12 cellular contexts compared by ENCODE assay signal in the genomic region with DNA sequence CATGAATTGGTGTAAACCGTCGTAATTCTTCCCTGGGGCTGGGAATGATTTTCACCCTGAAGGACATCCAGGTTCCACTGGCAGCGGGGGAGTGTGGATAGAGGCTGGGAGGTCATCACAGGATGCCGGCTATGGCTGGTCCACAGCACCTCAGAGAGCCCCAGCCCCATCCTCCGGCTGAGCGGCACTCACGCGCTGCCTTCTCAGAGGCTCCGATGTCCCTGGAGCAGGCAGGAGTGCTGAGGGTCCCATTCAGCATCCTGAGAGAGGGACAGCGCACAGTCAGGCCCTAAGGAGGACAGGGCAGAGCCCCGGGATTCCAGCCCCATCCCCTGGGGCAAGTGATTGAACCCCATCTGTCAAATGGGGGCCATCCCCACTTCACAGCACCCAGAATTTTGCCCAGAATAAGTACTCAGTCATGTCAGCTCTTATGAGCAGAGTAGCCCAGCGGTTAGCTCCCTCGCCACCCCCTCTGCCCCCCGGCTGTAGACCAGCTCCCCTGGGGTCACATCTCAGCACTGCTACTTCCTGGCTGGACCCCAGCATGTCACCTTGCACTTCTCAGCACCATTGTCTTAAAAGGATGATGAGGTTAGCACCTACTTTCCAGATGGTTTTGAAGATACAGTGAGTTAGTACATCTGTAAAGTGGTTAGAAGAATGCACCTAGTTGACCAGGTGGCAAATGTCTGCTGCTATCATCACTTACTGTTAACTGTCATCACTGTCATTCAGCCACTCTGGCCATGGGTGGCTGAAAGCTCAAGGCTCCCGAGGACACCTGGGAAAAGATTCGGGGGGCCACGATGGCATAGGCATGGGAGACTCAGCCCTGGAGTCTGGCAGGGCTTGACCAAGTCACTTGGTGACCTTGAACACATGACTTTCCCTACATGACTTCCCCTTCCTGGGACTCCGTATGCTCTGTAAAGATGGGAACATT. TPM values are rescaled to one million over a fixed set of nuclear protein-coding genes. Genes with fewer than 3 reads are reported as not detected.
DNase-seq lines count a peak whose midpoint lies in the region; ATAC-seq, FAIRE-seq and TF ChIP-seq lines count a peak whose summit lies in the region.
"Had no signal": no experiment of that assay in that cellular context is flagged by ENCODE, and none has a peak within 500 bp of the region (broad histone marks: within the 10 kb centered on the region; RNA-seq: fewer than 3 reads in every experiment).

No MANE protein-coding gene starts in this region.

- no peaks in the 10 kb centered on the region for H3K27me3 ChIP-seq in HepG2 (ENCODE audit: control insufficient read depth in 1 of 2, insufficient read depth in 2 of 2, low read length in 2 of 2)
- no peaks in the 10 kb centered on the region for H3K27me3 ChIP-seq in thymus (ENCODE audit: control insufficient read depth, insufficient read depth)
- H3K27me3 ChIP-seq: ascending aorta had no signal

- TF ChIP-seq CTCF in HepG2 (CRISPR knock-in tag; IDR thresholded peaks at IDR 0.05): no peak

- BruUV-seq in HepG2 (replicated peaks; lab: Mats Ljungman, UMichigan): TSS peak; percentile 14

- no peaks in the 10 kb centered on the region for H3K79me2 ChIP-seq in HepG2 (ENCODE audit: insufficient read depth, low read length)

- no peak for TF ChIP-seq RAD21 in HepG2 (CRISPR knock-in tag; IDR thresholded peaks at IDR 0.05)

- no peak overlapping the region for H2AFZ ChIP-seq in HepG2 (ENCODE audit: low read length)

- H3K4me3 Mint-ChIP-seq in activated naive CD4-positive, alpha-beta T cell treated with anti-CD3 and anti-CD28 coated beads, Interleukin-2, amount 50 U/mL, for 24 hours: peak overlapping the region; percentile 85
- peak overlapping the region; percentile 71 for H3K4me3 Mint-ChIP-seq in activated T-helper 17 cell treated with anti-CD3 and anti-CD28 coated beads, Interleukin-2, amount 50 U/mL, for 72 hours

- peaks cover 14% of the 10 kb centered on the region; the same call in 1 of the 2 replicates for H4K20me1 ChIP-seq in HepG2 (ENCODE audit: insufficient read depth, low read length)

- H3K9me3 ChIP-seq in HepG2 (ENCODE audit: low read length) (no peaks in the 10 kb centered on the region), thymus (ENCODE audit: control insufficient read depth) (no peaks in the 10 kb centered on the region)
- H3K9me3 ChIP-seq: ascending aorta had no signal

- 94% methylated on average over 15 of the region's 18 CpGs for WGBS in HepG2 (ENCODE audit: low lambda C conversion rate)
- WGBS in thymus: 97% methylated on average over 18 of the region's 18 CpGs

- peaks cover 14% of the 10 kb centered on the region for H3K4me1 ChIP-seq in HepG2 (ENCODE audit: insufficient read depth, low read length)
- peaks cover 9% of the 10 kb centered on the region for H3K4me1 ChIP-seq in thymus (ENCODE audit: control insufficient read depth, insufficient read depth, low read length)

- H3K4me3 ChIP-seq in HepG2 (replicated peaks in 1 of 3; ENCODE audit: insufficient read depth in 1 of 3, low read depth in 2 of 3, low read length in 3 of 3) (no peak overlapping the region), thymus (ENCODE audit: low read length) (no peak overlapping the region)
- H3K4me3 ChIP-seq: ascending aorta had no signal

- TF ChIP-seq EP300 in HepG2 (IDR thresholded peaks at IDR 0.05; ENCODE audit: low read depth in 2 of 2, low read length in 2 of 2) (no peak), HepG2 (CRISPR knock-in tag; IDR thresholded peaks at IDR 0.05; ENCODE audit: borderline replicate concordance) (no peak)

- peak overlapping the region; percentile 84 for H3K27ac Mint-ChIP-seq in activated naive CD4-positive, alpha-beta T cell treated with anti-CD3 and anti-CD28 coated beads, Interleukin-2, amount 50 U/mL, for 24 hours
- peak overlapping the region; percentile 96 for H3K27ac Mint-ChIP-seq in activated T-helper 17 cell treated with anti-CD3 and anti-CD28 coated beads, Interleukin-2, amount 50 U/mL, for 72 hours

- peak in 1 of 2 experiments; percentile 33; a peak in 1 of 4 replicates for TF ChIP-seq POLR2A in HepG2 (IDR thresholded peaks at IDR 0.05; ENCODE audit: insufficient read depth in 1 of 2, low read depth in 2 of 2, low read length in 2 of 2)

- no peak for DNase-seq in activated naive CD4-positive, alpha-beta T cell treated with Interleukin-2 at 50 U/mL for 16 hours
- DNase-seq in HepG2 (ENCODE audit: low spot score) (no peak), inferior parietal cortex (ENCODE audit: extremely low spot score) (no peak)
- DNase-seq: NCI-H1092 treated with DMSO at 0.1 percent for 48 hours, NCI-H226 had no signal

- H3K36me3 ChIP-seq in HepG2 (replicated peaks in 1 of 2; ENCODE audit: control insufficient read depth in 1 of 2, insufficient read depth in 2 of 2, low read length in 2 of 2): peaks cover 25 to 59% of the 10 kb centered on the region in 2 experiments
- peaks cover 61% of the 10 kb centered on the region for H3K36me3 ChIP-seq in thymus (ENCODE audit: control insufficient read depth, insufficient read depth)

- CTCF ChIA-PET in HepG2 (lab: Yijun Ruan, JAX; ENCODE audit: low intra/inter-chr PET ratio, low total read pairs): interaction anchor here (1.0 to 3.4 kb wide), 3 partner anchors 10 to 39 kb away, joined by 3 to 99 read pairs (median 4); no protein-coding TSS in a partner anchor

- H3K4me2 ChIP-seq in HepG2 (ENCODE audit: low read depth, low read length): no peak overlapping the region

- peaks cover 13% of the 10 kb centered on the region for H3K36me3 Mint-ChIP-seq in activated naive CD4-positive, alpha-beta T cell treated with anti-CD3 and anti-CD28 coated beads, Interleukin-2, amount 50 U/mL, for 24 hours
- peaks cover 100% of the 10 kb centered on the region for H3K36me3 Mint-ChIP-seq in activated T-helper 17 cell treated with anti-CD3 and anti-CD28 coated beads, Interleukin-2, amount 50 U/mL, for 72 hours (ENCODE audit: low read depth)

- H3K27ac ChIP-seq in HepG2 (ENCODE audit: extremely low read length, insufficient read depth, low read length) (no peak overlapping the region), thymus (ENCODE audit: low read depth) (peak overlapping the region; percentile 25)

- no peak overlapping the region for H3K9ac ChIP-seq in HepG2 (ENCODE audit: insufficient read depth, low read depth, low read length)

- ATAC-seq in activated T-helper 17 cell treated with anti-CD3 and anti-CD28 coated beads, Interleukin-2, amount 50 U/mL, for 72 hours (replicated peaks): peak; percentile 8
- no peak for ATAC-seq in HepG2
- ATAC-seq in HG03342 (IDR thresholded peaks at IDR 0.05; ENCODE audit: unreplicated experiment): no peak
- no peak for ATAC-seq in GM18511 (IDR thresholded peaks at IDR 0.05; ENCODE audit: unreplicated experiment)

- intact Hi-C loops in HepG2 (cut with micrococcal nuclease; ENCODE audit: unreplicated experiment): no loop called here

- FAIRE-seq in HepG2 (lab: Jason Lieb, UNC): no peak

- POLR2A ChIA-PET in HepG2 (lab: Yijun Ruan, JAX): no interaction called here

- peaks cover 57% of the 10 kb centered on the region for H3K4me1 Mint-ChIP-seq in activated naive CD4-positive, alpha-beta T cell treated with anti-CD3 and anti-CD28 coated beads, Interleukin-2, amount 50 U/mL, for 24 hours
- H3K4me1 Mint-ChIP-seq in activated T-helper 17 cell treated with anti-CD3 and anti-CD28 coated beads, Interleukin-2, amount 50 U/mL, for 72 hours: peaks cover 32% of the 10 kb centered on the region

- no peaks in the 10 kb centered on the region for H3K9me3 Mint-ChIP-seq in activated naive CD4-positive, alpha-beta T cell treated with anti-CD3 and anti-CD28 coated beads, Interleukin-2, amount 50 U/mL, for 24 hours
- H3K9me3 Mint-ChIP-seq in activated T-helper 17 cell treated with anti-CD3 and anti-CD28 coated beads, Interleukin-2, amount 50 U/mL, for 72 hours: no peaks in the 10 kb centered on the region

- no peaks in the 10 kb centered on the region for H3K27me3 Mint-ChIP-seq in activated naive CD4-positive, alpha-beta T cell treated with anti-CD3 and anti-CD28 coated beads, Interleukin-2, amount 50 U/mL, for 24 hours
- no peaks in the 10 kb centered on the region for H3K27me3 Mint-ChIP-seq in activated T-helper 17 cell treated with anti-CD3 and anti-CD28 coated beads, Interleukin-2, amount 50 U/mL, for 72 hours

- in situ Hi-C loops in HepG2 (cut with HindIII; ENCODE audit: extremely low pct_ligation_motif_present, low pct_unique_long_range_greater_than_20kb): loop anchor here (5.0 kb wide), 1 partner anchor 40 kb away; no protein-coding TSS in a partner anchor

RNA-seq across cellular contexts. Expression of a gene that starts 11.9 kb away (rescaled TPM):
- total RNA-seq in activated T-helper 17 cell treated with anti-CD3 and anti-CD28 coated beads, Interleukin-2, amount 50 U/mL, for 72 hours: 100 to 1,000 TPM; 123 to 183 TPM
- 8.0 and 14.7 TPM in 2 replicates for total RNA-seq in HepG2 (2016; rRNA removed; fragmentation: Illumina TruSeq; extraction: Trizol)
- 23.3 and 25.4 TPM in 2 replicates for total RNA-seq in HepG2 (2016; cell fraction: cytosol; rRNA removed; fragmentation: Illumina TruSeq; extraction: Trizol; ENCODE audit: low read depth)
- total RNA-seq in HepG2 (2016; cell fraction: insoluble cytoplasmic fraction; rRNA removed; fragmentation: Illumina TruSeq; extraction: Trizol): 7.2 and 15.9 TPM in 2 replicates
- 26.9 and 28.0 TPM in 2 replicates for total RNA-seq in HepG2 (2016; cell fraction: membrane; rRNA removed; fragmentation: Illumina TruSeq; extraction: Trizol)
- 17.9 and 19.7 TPM in 2 replicates for total RNA-seq in HepG2 (2016; cell fraction: nucleus; rRNA removed; fragmentation: Illumina TruSeq; extraction: Trizol)
- polyA plus RNA-seq in HepG2 (2011; rRNA removed): 171 and 181 TPM in 2 replicates
- 68.5 and 120 TPM in 2 replicates for polyA plus RNA-seq in HepG2 (2011; cell fraction: cytosol; rRNA removed)
- polyA plus RNA-seq in HepG2 (2011; cell fraction: nucleus; rRNA removed): 669 and 1,022 TPM in 2 replicates
- 68.6 and 85.6 TPM in 2 replicates for polyA plus RNA-seq in HepG2 (2012)
- polyA plus RNA-seq in HepG2 (2016; cell fraction: cytosol; fragmentation: Illumina TruSeq; extraction: Trizol; ENCODE audit: low read depth): 47.6 and 52.1 TPM in 2 replicates
- 11.6 and 19.2 TPM in 2 replicates for polyA plus RNA-seq in HepG2 (2016; cell fraction: insoluble cytoplasmic fraction; fragmentation: Illumina TruSeq; extraction: Trizol; ENCODE audit: low read depth)
- polyA plus RNA-seq in HepG2 (2016; cell fraction: membrane; fragmentation: Illumina TruSeq; extraction: Trizol; ENCODE audit: low read depth): 43.5 and 50.9 TPM in 2 replicates
- polyA plus RNA-seq in HepG2 (2016; cell fraction: nucleus; fragmentation: Illumina TruSeq; extraction: Trizol; ENCODE audit: insufficient read depth, low read depth): 55.7 and 69.0 TPM in 2 replicates
- polyA minus RNA-seq in HepG2 (2011; rRNA and poly(A)+ RNA removed; ENCODE audit: low replicate concordance): 32.3 and 120 TPM in 2 replicates
- 59.4 and 66.8 TPM in 2 replicates for polyA minus RNA-seq in HepG2 (2011; cell fraction: cytosol; rRNA and poly(A)+ RNA removed)
- 94.2 and 105 TPM in 2 replicates for polyA minus RNA-seq in HepG2 (2011; cell fraction: nucleus; rRNA and poly(A)+ RNA removed)
- polyA plus RNA-seq in thymus: 51.9 TPM

RNA-seq across cellular contexts. Expression of a gene that starts 18.3 kb away (rescaled TPM):
- 1 to 10 TPM in 1 of 2 donors, under 1 TPM in 1; 0.97 to 3.1 TPM for total RNA-seq in activated T-helper 17 cell treated with anti-CD3 and anti-CD28 coated beads, Interleukin-2, amount 50 U/mL, for 72 hours
- 1.5 and 2.7 TPM in 2 replicates for total RNA-seq in HepG2 (2016; rRNA removed; fragmentation: Illumina TruSeq; extraction: Trizol)
- 4.5 and 6.0 TPM in 2 replicates for total RNA-seq in HepG2 (2016; cell fraction: cytosol; rRNA removed; fragmentation: Illumina TruSeq; extraction: Trizol; ENCODE audit: low read depth)
- 1.1 and 2.5 TPM in 2 replicates for total RNA-seq in HepG2 (2016; cell fraction: insoluble cytoplasmic fraction; rRNA removed; fragmentation: Illumina TruSeq; extraction: Trizol)
- 6.4 and 8.1 TPM in 2 replicates for total RNA-seq in HepG2 (2016; cell fraction: membrane; rRNA removed; fragmentation: Illumina TruSeq; extraction: Trizol)
- total RNA-seq in HepG2 (2016; cell fraction: nucleus; rRNA removed; fragmentation: Illumina TruSeq; extraction: Trizol): 1.5 and 2.0 TPM in 2 replicates
- polyA plus RNA-seq in HepG2 (2011; rRNA removed) (20.1 and 24.5 TPM in 2 replicates), thymus (3.4 TPM)
- polyA plus RNA-seq in HepG2 (2011; cell fraction: cytosol; rRNA removed): 14.0 and 14.1 TPM in 2 replicates
- polyA plus RNA-seq in HepG2 (2011; cell fraction: nucleus; rRNA removed): 42.7 and 48.8 TPM in 2 replicates
- polyA plus RNA-seq in HepG2 (2012): 5.5 and 5.6 TPM in 2 replicates
- polyA plus RNA-seq in HepG2 (2016; cell fraction: cytosol; fragmentation: Illumina TruSeq; extraction: Trizol; ENCODE audit: low read depth): 8.2 and 8.5 TPM in 2 replicates
- 1.9 and 2.0 TPM in 2 replicates for polyA plus RNA-seq in HepG2 (2016; cell fraction: insoluble cytoplasmic fraction; fragmentation: Illumina TruSeq; extraction: Trizol; ENCODE audit: low read depth)
- polyA plus RNA-seq in HepG2 (2016; cell fraction: membrane; fragmentation: Illumina TruSeq; extraction: Trizol; ENCODE audit: low read depth): 8.0 and 8.2 TPM in 2 replicates
- polyA plus RNA-seq in HepG2 (2016; cell fraction: nucleus; fragmentation: Illumina TruSeq; extraction: Trizol; ENCODE audit: insufficient read depth, low read depth): 6.6 and 6.8 TPM in 2 replicates
- 0.89 and 10.7 TPM in 2 replicates for polyA minus RNA-seq in HepG2 (2011; rRNA and poly(A)+ RNA removed; ENCODE audit: low replicate concordance)
- 4.2 TPM in 2 replicates for polyA minus RNA-seq in HepG2 (2011; cell fraction: cytosol; rRNA and poly(A)+ RNA removed)
- 10.8 and 11.2 TPM in 2 replicates for polyA minus RNA-seq in HepG2 (2011; cell fraction: nucleus; rRNA and poly(A)+ RNA removed)

RNA-seq across cellular contexts. Expression of a gene that starts 29.5 kb away (rescaled TPM):
- under 1 TPM in 1 of 2 donors, not detected in 1; 0.48 TPM for total RNA-seq in activated T-helper 17 cell treated with anti-CD3 and anti-CD28 coated beads, Interleukin-2, amount 50 U/mL, for 72 hours
- 23.9 and 46.7 TPM in 2 replicates for total RNA-seq in HepG2 (2016; rRNA removed; fragmentation: Illumina TruSeq; extraction: Trizol)
- 42.7 and 50.6 TPM in 2 replicates for total RNA-seq in HepG2 (2016; cell fraction: cytosol; rRNA removed; fragmentation: Illumina TruSeq; extraction: Trizol; ENCODE audit: low read depth)
- 21.2 and 50.0 TPM in 2 replicates for total RNA-seq in HepG2 (2016; cell fraction: insoluble cytoplasmic fraction; rRNA removed; fragmentation: Illumina TruSeq; extraction: Trizol)
- total RNA-seq in HepG2 (2016; cell fraction: membrane; rRNA removed; fragmentation: Illumina TruSeq; extraction: Trizol): 54.3 and 66.8 TPM in 2 replicates
- total RNA-seq in HepG2 (2016; cell fraction: nucleus; rRNA removed; fragmentation: Illumina TruSeq; extraction: Trizol): 45.3 and 57.3 TPM in 2 replicates
- polyA plus RNA-seq in HepG2 (2011; rRNA removed): 261 and 364 TPM in 2 replicates
- 287 and 379 TPM in 2 replicates for polyA plus RNA-seq in HepG2 (2011; cell fraction: cytosol; rRNA removed)
- 902 and 1,132 TPM in 2 replicates for polyA plus RNA-seq in HepG2 (2011; cell fraction: nucleus; rRNA removed)
- 157 and 225 TPM in 2 replicates for polyA plus RNA-seq in HepG2 (2012)
- 63.0 and 76.1 TPM in 2 replicates for polyA plus RNA-seq in HepG2 (2016; cell fraction: cytosol; fragmentation: Illumina TruSeq; extraction: Trizol; ENCODE audit: low read depth)
- 32.2 and 40.3 TPM in 2 replicates for polyA plus RNA-seq in HepG2 (2016; cell fraction: insoluble cytoplasmic fraction; fragmentation: Illumina TruSeq; extraction: Trizol; ENCODE audit: low read depth)
- 76.4 and 86.0 TPM in 2 replicates for polyA plus RNA-seq in HepG2 (2016; cell fraction: membrane; fragmentation: Illumina TruSeq; extraction: Trizol; ENCODE audit: low read depth)
- 121 and 129 TPM in 2 replicates for polyA plus RNA-seq in HepG2 (2016; cell fraction: nucleus; fragmentation: Illumina TruSeq; extraction: Trizol; ENCODE audit: insufficient read depth, low read depth)
- polyA minus RNA-seq in HepG2 (2011; rRNA and poly(A)+ RNA removed; ENCODE audit: low replicate concordance): 189 TPM in 1 of 2 replicates, not detected in the other
- polyA minus RNA-seq in HepG2 (2011; cell fraction: cytosol; rRNA and poly(A)+ RNA removed): 86.7 and 119 TPM in 2 replicates
- polyA minus RNA-seq in HepG2 (2011; cell fraction: nucleus; rRNA and poly(A)+ RNA removed): 78.7 and 86.0 TPM in 2 replicates
- polyA plus RNA-seq in thymus: 0.82 TPM
- total RNA-seq: T-helper 1 cell treated with Interleukin-12 subunit alpha and Interleukin-12 subunit beta and Interleukin-4 antibody, amounts not matched to agents 30 ng/mL and 1 ng/mL, for 36 hours had no signal

RNA-seq across cellular contexts. Expression of a gene that starts 48.0 kb away (rescaled TPM):
- 1 to 10 TPM; 7.6 to 7.9 TPM for total RNA-seq in activated T-helper 17 cell treated with anti-CD3 and anti-CD28 coated beads, Interleukin-2, amount 50 U/mL, for 72 hours
- total RNA-seq in HepG2 (2016; rRNA removed; fragmentation: Illumina TruSeq; extraction: Trizol): 5.5 and 6.3 TPM in 2 replicates
- 0.61 and 0.88 TPM in 2 replicates for total RNA-seq in HepG2 (2016; cell fraction: cytosol; rRNA removed; fragmentation: Illumina TruSeq; extraction: Trizol; ENCODE audit: low read depth)
- total RNA-seq in HepG2 (2016; cell fraction: insoluble cytoplasmic fraction; rRNA removed; fragmentation: Illumina TruSeq; extraction: Trizol): 4.8 and 6.5 TPM in 2 replicates
- total RNA-seq in HepG2 (2016; cell fraction: membrane; rRNA removed; fragmentation: Illumina TruSeq; extraction: Trizol): 3.4 TPM in 2 replicates
- total RNA-seq in HepG2 (2016; cell fraction: nucleus; rRNA removed; fragmentation: Illumina TruSeq; extraction: Trizol): 4.8 and 6.0 TPM in 2 replicates
- polyA plus RNA-seq in HepG2 (2011; rRNA removed) (9.1 and 11.5 TPM in 2 replicates), thymus (2.6 TPM)
- 6.9 and 7.9 TPM in 2 replicates for polyA plus RNA-seq in HepG2 (2011; cell fraction: cytosol; rRNA removed)
- 8.8 and 9.8 TPM in 2 replicates for polyA plus RNA-seq in HepG2 (2011; cell fraction: nucleus; rRNA removed)
- 4.4 and 4.5 TPM in 2 replicates for polyA plus RNA-seq in HepG2 (2012)
- polyA plus RNA-seq in HepG2 (2016; cell fraction: cytosol; fragmentation: Illumina TruSeq; extraction: Trizol; ENCODE audit: low read depth): 0.40 and 0.45 TPM in 2 replicates
- polyA plus RNA-seq in HepG2 (2016; cell fraction: insoluble cytoplasmic fraction; fragmentation: Illumina TruSeq; extraction: Trizol; ENCODE audit: low read depth): 2.9 and 3.3 TPM in 2 replicates
- polyA plus RNA-seq in HepG2 (2016; cell fraction: membrane; fragmentation: Illumina TruSeq; extraction: Trizol; ENCODE audit: low read depth): 1.0 and 1.2 TPM in 2 replicates
- 3.7 and 4.6 TPM in 2 replicates for polyA plus RNA-seq in HepG2 (2016; cell fraction: nucleus; fragmentation: Illumina TruSeq; extraction: Trizol; ENCODE audit: insufficient read depth, low read depth)
- 5.1 and 35.3 TPM in 2 replicates for polyA minus RNA-seq in HepG2 (2011; rRNA and poly(A)+ RNA removed; ENCODE audit: low replicate concordance)
- 17.0 and 18.6 TPM in 2 replicates for polyA minus RNA-seq in HepG2 (2011; cell fraction: cytosol; rRNA and poly(A)+ RNA removed)
- polyA minus RNA-seq in HepG2 (2011; cell fraction: nucleus; rRNA and poly(A)+ RNA removed): 31.9 and 39.7 TPM in 2 replicates

Comparison
In these comparisons a context has a peak if more than half of its experiments do, and no peak if none do; other contexts are left out.
1. RNA of a gene that starts 29.5 kb away (total RNA-seq): 21.2 to 66.8 TPM in HepG2; 0.48 TPM in activated T-helper 17 cell treated with anti-CD3 and anti-CD28 coated beads, Interleukin-2, amount 50 U/mL, for 72 hours; every median in the first group is over 10 times any median in the second.